ENCODE assay signal across 8 cellular contexts in genomic region chr15:52529940-52530339, GRCh38. TPM values are rescaled to one million over a fixed set of nuclear protein-coding genes. Genes with fewer than 3 reads are reported as not detected.
A peak's percentile ranks its signal among the peaks of the same experiment; 100 is the strongest.
DNase-seq lines count a peak whose midpoint lies in the region; ATAC-seq, FAIRE-seq and TF ChIP-seq lines count a peak whose summit lies in the region.

No MANE protein-coding gene starts in this region.

- H2BK5ac ChIP-seq in mesendoderm (ENCODE audit: low read length): no peak overlapping the region

- H3K23ac ChIP-seq in mesendoderm (ENCODE audit: low read length): no peak overlapping the region

- H2BK15ac ChIP-seq in mesendoderm (replicated peaks; ENCODE audit: low read depth): no peak overlapping the region

- H3K4me3 Mint-ChIP-seq in type B pancreatic cell: peak overlapping the region; percentile 87

- BruUV-seq in GM12878 (replicated peaks; lab: Mats Ljungman, UMichigan): no TSS peak

- H3K56ac ChIP-seq in mesendoderm (ENCODE audit: low read length): peak overlapping the region; percentile 73

- peaks cover 62% of the 10 kb centered on the region for H3K27me3 Mint-ChIP-seq in type B pancreatic cell

- peaks cover 6% of the 10 kb centered on the region for H3K4me1 Mint-ChIP-seq in type B pancreatic cell (ENCODE audit: unreplicated experiment)

- H3K4me3 ChIP-seq in cardiac muscle cell: peak overlapping the region; percentile 68
- peak overlapping the region; percentile 85; the same call in 1 of the 2 replicates for H3K4me3 ChIP-seq in GM12878
- no peak overlapping the region for H3K4me3 ChIP-seq in mesendoderm (ENCODE audit: low read length)

- H2AK5ac ChIP-seq in mesendoderm (ENCODE audit: low read length): no peak overlapping the region

- no peak overlapping the region for H4K8ac ChIP-seq in mesendoderm (ENCODE audit: low read depth, low read length)

- no peaks in the 10 kb centered on the region for H3K36me3 Mint-ChIP-seq in type B pancreatic cell

- no peak overlapping the region for H2BK120ac ChIP-seq in mesendoderm (ENCODE audit: low read depth, low read length)

- DNase-seq in cardiac muscle cell (ENCODE audit: low read depth in 1 of 2, low spot score in 1 of 2) (no peak), left cardiac atrium (no peak), GM12878 (ENCODE audit: low read depth, low spot score) (no peak), mesendoderm (no peak), type B pancreatic cell (ENCODE audit: extremely low spot score, unreplicated experiment) (no peak), NCI-H774 (lab: John Stamatoyannopoulos, UW) (no peak), NOMO-1 treated with DMSO at 0.1 percent for 48 hours (lab: John Stamatoyannopoulos, UW; ENCODE audit: unreplicated experiment) (no peak)
- DNase-seq in activated effector memory CD4-positive, alpha-beta T cell treated with Interleukin-2 at 50 U/mL for 16 hours: no peak

- CTCF ChIA-PET in GM12878 (lab: Yijun Ruan, JAX): interaction anchor here (0.6 to 4.4 kb wide), 3 partner anchors 35 to 199 kb away, joined by 3 to 20 read pairs (median 7); no protein-coding TSS in a partner anchor

- TF ChIP-seq RAD21 in GM12878 (IDR thresholded peaks at IDR 0.05; ENCODE audit: insufficient read depth, low read depth, low read length): no peak

- H3K9ac ChIP-seq in GM12878 (ENCODE audit: control insufficient read depth, insufficient read depth, low read length) (no peak overlapping the region), mesendoderm (ENCODE audit: low read length) (peak overlapping the region; percentile 65)

- no peak for TF ChIP-seq EP300 in GM12878 (IDR thresholded peaks at IDR 0.05; ENCODE audit: borderline replicate concordance in 1 of 2, control insufficient read depth in 1 of 2, low read depth in 2 of 2, low read length in 2 of 2)

- H3K18ac ChIP-seq in mesendoderm (ENCODE audit: low read length): no peak overlapping the region

- SMC1A ChIA-PET in GM12878 (lab: Charles Lee; ENCODE audit: uncharacterized antibody, unreplicated experiment): no interaction called here

- peak; percentile 54 for FAIRE-seq in GM12878 (lab: Jason Lieb, UNC)

- H3K4me2 ChIP-seq in GM12878 (ENCODE audit: control insufficient read depth, insufficient read depth) (peak overlapping the region; percentile 95), mesendoderm (ENCODE audit: low read length) (peak overlapping the region; percentile 94)

- no peak overlapping the region for H3K4ac ChIP-seq in mesendoderm (ENCODE audit: low read depth, low read length)

- WGBS in GM12878 (ENCODE audit: insufficient coverage, insufficient replicate concordance, low lambda C conversion rate, missing lambda C conversion rate): 51% methylated on average over 11 of the region's 11 CpGs
- WGBS in mesendoderm (ENCODE audit: extremely low coverage, insufficient coverage, low lambda C conversion rate): no CpG with 5 or more reads among the region's 11 CpGs

- TF ChIP-seq CTCF in cardiac muscle cell (IDR thresholded peaks at IDR 0.05; ENCODE audit: low read depth, low read length): no peak
- TF ChIP-seq CTCF in GM12878 (IDR thresholded peaks at IDR 0.05 in 2 of 3, conservative IDR thresholded peaks at IDR 0.05 in 1 of 3; ENCODE audit: control insufficient read depth in 2 of 3, extremely low read depth in 1 of 3, insufficient read depth in 1 of 3, low read depth in 3 of 3, low read length in 3 of 3): no peak
- TF ChIP-seq CTCF in type B pancreatic cell (conservative IDR thresholded peaks at IDR 0.05): no peak

- H2AFZ ChIP-seq in GM12878 (ENCODE audit: control insufficient read depth, low read depth, low read length): peak overlapping the region; percentile 94

- H3K27ac ChIP-seq in cardiac muscle cell (no peak overlapping the region), GM12878 (ENCODE audit: control insufficient read depth, insufficient read depth) (no peak overlapping the region), mesendoderm (ENCODE audit: low read depth, low read length) (no peak overlapping the region)

- in situ Hi-C loops in GM12878 (cut with MboI): no loop called here

- no peaks in the 10 kb centered on the region; the same call in 1 of the 2 replicates for H4K20me1 ChIP-seq in GM12878 (ENCODE audit: control insufficient read depth, insufficient read depth)

- no peaks in the 10 kb centered on the region for H3K9me3 Mint-ChIP-seq in type B pancreatic cell

- POLR2A ChIA-PET in GM12878 (lab: Charles Lee): no interaction called here

- H3K36me3 ChIP-seq in cardiac muscle cell (no peaks in the 10 kb centered on the region), GM12878 (ENCODE audit: control insufficient read depth in 2 of 2, insufficient read depth in 2 of 2, low read length in 1 of 2) (no peaks in the 10 kb centered on the region), mesendoderm (ENCODE audit: control insufficient read depth, insufficient read depth, low read length) (no peaks in the 10 kb centered on the region)

- peaks cover 21% of the 10 kb centered on the region for H3K79me2 ChIP-seq in GM12878 (ENCODE audit: control insufficient read depth, insufficient read depth, low read length)
- no peaks in the 10 kb centered on the region for H3K79me2 ChIP-seq in mesendoderm (ENCODE audit: control insufficient read depth, insufficient read depth, low read length)

- H3K9me3 ChIP-seq in cardiac muscle cell (ENCODE audit: low read depth) (no peaks in the 10 kb centered on the region), GM12878 (replicated peaks; ENCODE audit: control insufficient read depth, insufficient read depth, low read length) (no peaks in the 10 kb centered on the region)

- TF ChIP-seq POLR2A in GM12878 (IDR thresholded peaks at IDR 0.05; ENCODE audit: low read depth, low read length): no peak

- H3K79me1 ChIP-seq in mesendoderm (ENCODE audit: low read length): no peaks in the 10 kb centered on the region

- H3K27me3 ChIP-seq in cardiac muscle cell (peaks cover 69% of the 10 kb centered on the region), GM12878 (replicated peaks in 1 of 2; ENCODE audit: control insufficient read depth in 2 of 2, insufficient read depth in 2 of 2, low read length in 1 of 2) (no peaks in the 10 kb centered on the region), mesendoderm (ENCODE audit: insufficient read depth, low read length, poor library complexity) (peaks cover 10% of the 10 kb centered on the region)

- RAD21 ChIA-PET in GM12878 (lab: Charles Lee; ENCODE audit: unreplicated experiment): no interaction called here

- intact Hi-C loops in left cardiac atrium (cut with DNase I) (loop anchor here (10.0 kb wide), 2 partner anchors 135 to 195 kb away; no protein-coding TSS in a partner anchor), GM12878 (cut with micrococcal nuclease; ENCODE audit: unreplicated experiment) (loop anchor here (5.0 kb wide), 2 partner anchors 153 to 198 kb away; no protein-coding TSS in a partner anchor)

- H3K27ac Mint-ChIP-seq in type B pancreatic cell: peak overlapping the region; percentile 83

- no peak overlapping the region for H4K5ac ChIP-seq in mesendoderm (ENCODE audit: low read length)

- H3K4me1 ChIP-seq in cardiac muscle cell (ENCODE audit: low read depth) (no peaks in the 10 kb centered on the region), GM12878 (ENCODE audit: control insufficient read depth, insufficient read depth, low read length) (peaks cover 3% of the 10 kb centered on the region), mesendoderm (ENCODE audit: control insufficient read depth, low read depth, low read length) (peaks cover 5% of the 10 kb centered on the region)

- ATAC-seq in left cardiac atrium: no peak
- no peak for ATAC-seq in GM12878

RNA-seq across cellular contexts. Expression of gene MYO5A, which starts 1.3 kb away (rescaled TPM):
- 15.2 and 27.7 TPM in 2 replicates for total RNA-seq in cardiac muscle cell
- polyA plus RNA-seq in cardiac muscle cell: 5.1 and 7.4 TPM in 2 replicates
- total RNA-seq in left cardiac atrium: 10 to 100 TPM; 18.1 to 19.4 TPM
- total RNA-seq in GM12878 (2013; cell fraction: nucleolus; rRNA removed): 30.8 and 31.3 TPM in 2 replicates
- total RNA-seq in GM12878 (2014; rRNA removed): 32.4 and 33.1 TPM in 2 replicates
- 32.1 and 35.0 TPM in 2 replicates for total RNA-seq in GM12878 (2014; rRNA removed; fragmentation: Illumina TruSeq; extraction: Trizol)
- 30.2 and 34.6 TPM in 2 replicates for total RNA-seq in GM12878 (2021)
- 7.1 TPM for polyA plus RNA-seq in GM12878 (2011; ENCODE audit: low read depth)
- polyA plus RNA-seq in GM12878 (2011; rRNA removed): 42.9 and 44.5 TPM in 2 replicates
- 37.6 and 43.4 TPM in 2 replicates for polyA plus RNA-seq in GM12878 (2011; cell fraction: cytosol; rRNA removed)
- 51.9 and 59.1 TPM in 2 replicates for polyA plus RNA-seq in GM12878 (2011; cell fraction: nucleus; rRNA removed)
- 9.3 and 14.9 TPM in 2 replicates for polyA plus RNA-seq in GM12878 (2012)
- 26.8 and 41.0 TPM in 2 replicates for polyA plus RNA-seq in GM12878 (2014; fragmentation: Illumina TruSeq; extraction: Trizol)
- polyA plus RNA-seq in GM12878 (2014; fragmentation: Nextera tagmentation; extraction: Ambion mirVana): 1 to 10 TPM; 4.2 to 4.3 TPM
- polyA plus RNA-seq in GM12878 (2014; rRNA removed): 29.8 and 30.4 TPM in 2 replicates
- 10 to 100 TPM; 17.6 to 18.1 TPM for polyA plus RNA-seq in GM12878 (2016; fragmentation: Nextera tagmentation; extraction: Ambion mirVana)
- 72.4 and 94.5 TPM in 2 replicates for polyA minus RNA-seq in GM12878 (2011; rRNA and poly(A)+ RNA removed)
- 17.6 and 29.7 TPM in 2 replicates for polyA minus RNA-seq in GM12878 (2011; cell fraction: cytosol; rRNA and poly(A)+ RNA removed)
- 28.9 and 42.3 TPM in 2 replicates for polyA minus RNA-seq in GM12878 (2011; cell fraction: nucleus; rRNA and poly(A)+ RNA removed)
- polyA plus RNA-seq in mesendoderm (2013, experiment 1 of 2): 7.5 TPM
- 8.2 TPM for polyA plus RNA-seq in mesendoderm (2013, experiment 2 of 2)
- 20.9 and 21.2 TPM in 2 replicates for total RNA-seq in type B pancreatic cell (ENCODE audit: low replicate concordance)

RNA-seq across cellular contexts. Expression of gene ARPP19, which starts 38.9 kb away (rescaled TPM):
- total RNA-seq in cardiac muscle cell: 90.2 and 176 TPM in 2 replicates
- 78.9 and 133 TPM in 2 replicates for polyA plus RNA-seq in cardiac muscle cell
- total RNA-seq in left cardiac atrium: 100 to 1,000 TPM; 138 to 153 TPM
- total RNA-seq in GM12878 (2013; cell fraction: nucleolus; rRNA removed): 73.4 and 75.0 TPM in 2 replicates
- total RNA-seq in GM12878 (2014; rRNA removed): 122 and 150 TPM in 2 replicates
- total RNA-seq in GM12878 (2014; rRNA removed; fragmentation: Illumina TruSeq; extraction: Trizol): 123 and 129 TPM in 2 replicates
- total RNA-seq in GM12878 (2021): 161 and 167 TPM in 2 replicates
- polyA plus RNA-seq in GM12878 (2011; ENCODE audit: low read depth): 27.5 TPM
- 167 and 209 TPM in 2 replicates for polyA plus RNA-seq in GM12878 (2011; rRNA removed)
- 40.2 and 49.8 TPM in 2 replicates for polyA plus RNA-seq in GM12878 (2011; cell fraction: cytosol; rRNA removed)
- 24.9 and 28.6 TPM in 2 replicates for polyA plus RNA-seq in GM12878 (2011; cell fraction: nucleus; rRNA removed)
- 48.0 and 52.4 TPM in 2 replicates for polyA plus RNA-seq in GM12878 (2012)
- 119 and 147 TPM in 2 replicates for polyA plus RNA-seq in GM12878 (2014; fragmentation: Illumina TruSeq; extraction: Trizol)
- polyA plus RNA-seq in GM12878 (2014; fragmentation: Nextera tagmentation; extraction: Ambion mirVana): 100 to 1,000 TPM in 1 of 2 experiments, 10 to 100 TPM in 1; 77.2 to 114 TPM
- 71.2 and 84.8 TPM in 2 replicates for polyA plus RNA-seq in GM12878 (2014; rRNA removed)
- polyA plus RNA-seq in GM12878 (2016; fragmentation: Nextera tagmentation; extraction: Ambion mirVana): 100 to 1,000 TPM; 120 to 124 TPM
- polyA minus RNA-seq in GM12878 (2011; rRNA and poly(A)+ RNA removed): 62.9 and 115 TPM in 2 replicates
- polyA minus RNA-seq in GM12878 (2011; cell fraction: cytosol; rRNA and poly(A)+ RNA removed): 40.1 and 44.7 TPM in 2 replicates
- polyA minus RNA-seq in GM12878 (2011; cell fraction: nucleus; rRNA and poly(A)+ RNA removed): 13.4 and 25.0 TPM in 2 replicates
- polyA plus RNA-seq in mesendoderm (2013, experiment 1 of 2): 99.8 TPM
- 99.5 TPM for polyA plus RNA-seq in mesendoderm (2013, experiment 2 of 2)
- total RNA-seq in type B pancreatic cell (ENCODE audit: low replicate concordance): 160 and 167 TPM in 2 replicates
